Comparison of ENCODE assay signal across 18 cellular contexts in the genomic region with DNA sequence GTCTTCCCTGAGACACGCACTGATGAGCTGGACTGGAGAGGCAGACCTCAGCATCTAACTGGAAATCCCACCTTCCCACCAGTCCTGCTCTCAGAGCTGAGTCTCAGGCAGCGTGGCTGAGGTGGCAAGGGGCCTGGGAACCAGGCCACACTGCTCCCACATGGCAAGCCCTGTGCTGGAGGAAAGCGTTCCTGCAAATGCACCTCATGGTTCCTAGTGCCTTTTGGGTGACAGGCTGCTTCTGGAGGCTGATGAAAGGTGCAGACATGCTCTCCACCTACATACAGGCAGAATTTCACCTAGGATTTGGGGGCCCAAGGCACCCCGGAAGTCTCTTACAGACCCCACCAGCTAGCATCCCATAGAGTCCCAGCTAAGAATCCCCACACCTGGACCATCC.
DNase-seq lines count a peak whose midpoint lies in the region; ATAC-seq, FAIRE-seq and TF ChIP-seq lines count a peak whose summit lies in the region.
"Had no signal": no experiment of that assay in that cellular context is flagged by ENCODE, and none has a peak within 500 bp of the region (broad histone marks: within the 10 kb centered on the region; RNA-seq: fewer than 3 reads in every experiment).

No MANE protein-coding gene starts in this region.

- no peak overlapping the region for H4K8ac ChIP-seq in H1 (ENCODE audit: extremely low read depth, insufficient read depth, low read length)

- no peak for TF ChIP-seq EP300 in H1 (IDR thresholded peaks at IDR 0.05; ENCODE audit: borderline replicate concordance in 1 of 2, low read depth in 2 of 2, low read length in 2 of 2)

- H3K23me2 ChIP-seq in H1 (ENCODE audit: low read depth, low read length): peaks cover 2% of the 10 kb centered on the region; the same call in 1 of the 2 replicates

- H3K79me2 ChIP-seq in H1 (ENCODE audit: control insufficient read depth in 1 of 2, insufficient read depth in 2 of 2, low read length in 2 of 2): no peaks in the 10 kb centered on the region

- H3K4me3 ChIP-seq in heart right ventricle (no peak overlapping the region), H1 (ENCODE audit: extremely low read depth in 1 of 4, insufficient read depth in 2 of 4, low read depth in 3 of 4, low read length in 4 of 4) (no peak overlapping the region)

- H2AFZ ChIP-seq in H1 (ENCODE audit: low read length): no peak overlapping the region

- TF ChIP-seq CTCF in heart right ventricle (IDR thresholded peaks at IDR 0.05): no peak
- TF ChIP-seq CTCF in H1 (IDR thresholded peaks at IDR 0.05; ENCODE audit: control extremely low read depth in 1 of 3, insufficient read depth in 1 of 3, low read depth in 1 of 3, low read length in 3 of 3): no peak

- ATAC-seq in heart right ventricle: no peak

- 88 to 91% methylated on average over 4 of the region's 4 CpGs for WGBS in heart right ventricle, 2 donors
- WGBS in H1 (ENCODE audit: extremely low coverage in 1 of 2, insufficient coverage in 1 of 2, insufficient read length in 1 of 2, insufficient replicate concordance in 2 of 2, low coverage in 1 of 2, low lambda C conversion rate in 2 of 2, missing lambda C conversion rate in 1 of 2), 2 experiments: 93% methylated on average over 3 of the region's 4 CpGs; no CpG with 5 or more reads in 1 of the 2 experiments

- TF ChIP-seq RAD21 in H1 (IDR thresholded peaks at IDR 0.05 in 1 of 2, conservative IDR thresholded peaks at IDR 0.05 in 1 of 2; ENCODE audit: low read depth in 2 of 2, low read length in 2 of 2): no peak

- no peaks in the 10 kb centered on the region for H3K79me1 ChIP-seq in H1 (ENCODE audit: low read depth, low read length)

- H4K5ac ChIP-seq in H1 (ENCODE audit: insufficient read length, low read depth, low read length): no peak overlapping the region

- H2BK20ac ChIP-seq in H1 (ENCODE audit: low read length): no peak overlapping the region

- no peak overlapping the region for H3K4me2 ChIP-seq in H1 (ENCODE audit: insufficient read depth in 1 of 2, low read depth in 2 of 2, low read length in 2 of 2)

- POLR2A ChIA-PET in H1 (lab: Charles Lee; ENCODE audit: partially characterized antibody): interaction anchor here (1.1 kb wide), 1 partner anchor 24 kb away, joined by 3 read pairs; no protein-coding TSS in a partner anchor

- CTCF ChIA-PET in H1 (lab: Charles Lee; ENCODE audit: partially characterized antibody): interaction anchor here (1.3 to 1.5 kb wide), 2 partner anchors 11 to 23 kb away, joined by 4 to 5 read pairs; no protein-coding TSS in a partner anchor

- no peak overlapping the region for H3K14ac ChIP-seq in H1 (ENCODE audit: insufficient read length)

- no peak overlapping the region for H2BK120ac ChIP-seq in H1 (replicated peaks; ENCODE audit: low read depth, low read length)

- H4K20me1 ChIP-seq in H1 (replicated peaks in 1 of 2; ENCODE audit: control insufficient read depth in 1 of 2, insufficient read depth in 2 of 2, low read length in 2 of 2): peaks cover 0 to 3% of the 10 kb centered on the region in 2 experiments

- H3K9me3 ChIP-seq in heart right ventricle (peaks cover 0 to 43% (median 6%) of the 10 kb centered on the region in 11 donors), H1 (ENCODE audit: insufficient read depth in 2 of 2, low read depth in 1 of 2, low read length in 1 of 2) (peaks cover 0 to 6% of the 10 kb centered on the region in 2 experiments; a peak in 2 of 4 replicates)

- no peak overlapping the region for H3K23ac ChIP-seq in H1 (ENCODE audit: insufficient read length)

- 0 out of 2 replicates have a peak overlapping the region, but pooled peaks have one; percentile 8 for H2BK15ac ChIP-seq in H1 (ENCODE audit: low read length)

- DNase-seq in cardiac septum (ENCODE audit: low spot score) (peak; percentile 14), heart right ventricle (no peak), H1 (ENCODE audit: low read depth in 1 of 2, low spot score in 2 of 2) (no peak), posterior vena cava (ENCODE audit: low spot score) (peak; percentile 52), UCSD-AML1 (lab: John Stamatoyannopoulos, UW; ENCODE audit: unreplicated experiment) (no peak), SW 1271 (lab: John Stamatoyannopoulos, UW) (no peak)
- no peak for DNase-seq in activated naive CD4-positive, alpha-beta T cell treated with anti-CD3 and anti-CD28 coated beads, Interleukin-2, amount 50 U/mL, for 16 hours
- DNase-seq: C1 segment of cervical spinal cord; Calu3; CD4-positive, alpha-beta memory T cell; COR-L47; DMS53; DMS79 treated with DMSO at 0.1 percent for 48 hours; GF-D8; GOT3; H7; HCEC 1CT had no signal

- H2AK5ac ChIP-seq in H1 (ENCODE audit: low read depth, low read length): no peak overlapping the region

- no peaks in the 10 kb centered on the region for H3K4me1 ChIP-seq in heart right ventricle
- peaks cover 0 to 7% (median 0%) of the 10 kb centered on the region in 4 experiments; a peak in 3 of 7 replicates for H3K4me1 ChIP-seq in H1 (replicated peaks in 1 of 4; ENCODE audit: control insufficient read depth in 3 of 4, insufficient read depth in 4 of 4, low read length in 3 of 4)

- intact Hi-C loops in cardiac septum (cut with DNase I) (no loop called here), heart right ventricle (cut with DNase I) (no loop called here), posterior vena cava (cut with DNase I) (no loop called here)

- H2BK12ac ChIP-seq in H1 (ENCODE audit: low read depth, low read length): no peak overlapping the region

- no peak overlapping the region for H3K9ac ChIP-seq in H1 (replicated peaks in 1 of 4; ENCODE audit: extremely low read depth in 1 of 4, low read depth in 3 of 4, low read length in 3 of 4)

- TF ChIP-seq POLR2A in H1 (IDR thresholded peaks at IDR 0.05; ENCODE audit: control extremely low read depth in 1 of 2, low read depth in 2 of 2, low read length in 2 of 2): no peak

- H3K36me3 ChIP-seq in heart right ventricle: no peaks in the 10 kb centered on the region
- no peaks in the 10 kb centered on the region; a peak in 1 of 8 replicates for H3K36me3 ChIP-seq in H1 (ENCODE audit: control insufficient read depth in 2 of 4, insufficient read depth in 4 of 4, low read length in 3 of 4)

- H2BK5ac ChIP-seq in H1 (ENCODE audit: low read depth, low read length): no peak overlapping the region

- H3K27ac ChIP-seq in heart right ventricle: no peak overlapping the region
- H3K27ac ChIP-seq in H1 (ENCODE audit: low read depth, low read length): no peak overlapping the region

- no peak overlapping the region for H3K4ac ChIP-seq in H1 (replicated peaks; ENCODE audit: insufficient read length, low read depth, low read length)

- no peak overlapping the region for H3K18ac ChIP-seq in H1 (ENCODE audit: extremely low read depth, low read length)

- H4K91ac ChIP-seq in H1 (replicated peaks; ENCODE audit: insufficient read length, low read length): no peak overlapping the region

- H3K56ac ChIP-seq in H1 (replicated peaks; ENCODE audit: insufficient read length, low read depth, low read length): no peak overlapping the region

- no peak for FAIRE-seq in H1 (lab: Jason Lieb, UNC)
- FAIRE-seq: GM18507 had no signal

- H3K27me3 ChIP-seq in heart right ventricle (no peaks in the 10 kb centered on the region), H1 (replicated peaks in 1 of 4; ENCODE audit: control insufficient read depth in 3 of 4, extremely low read depth in 1 of 4, insufficient read depth in 3 of 4, low read length in 3 of 4) (no peaks in the 10 kb centered on the region)

TF ChIP-seq in H1, 55 proteins besides CTCF, POLR2A, EP300 and RAD21:
- no peak for TF ChIP-seq JUN (IDR thresholded peaks at IDR 0.05; ENCODE audit: low read depth, low read length)
- no peak for TF ChIP-seq CTBP2 (IDR thresholded peaks at IDR 0.05; ENCODE audit: borderline replicate concordance, insufficient read depth, insufficient read length, low read length)
- TF ChIP-seq TBP (IDR thresholded peaks at IDR 0.05; ENCODE audit: low read depth, low read length): no peak
- no peak for TF ChIP-seq HDAC6 (IDR thresholded peaks at IDR 0.05; ENCODE audit: low read depth, low read length)
- no peak for TF ChIP-seq SUZ12 (IDR thresholded peaks at IDR 0.05; ENCODE audit: low read length)
- no peak for TF ChIP-seq GABPA (IDR thresholded peaks at IDR 0.05; ENCODE audit: borderline replicate concordance, insufficient read depth, low read length)
- TF ChIP-seq RFX5 (IDR thresholded peaks at IDR 0.05; ENCODE audit: borderline replicate concordance, low read depth, low read length): no peak
- TF ChIP-seq HDAC2 (IDR thresholded peaks at IDR 0.05; ENCODE audit: borderline replicate concordance in 1 of 2, low read depth in 2 of 2, low read length in 2 of 2): no peak
- no peak for TF ChIP-seq GTF2F1 (IDR thresholded peaks at IDR 0.05; ENCODE audit: borderline replicate concordance, low read depth, low read length)
- no peak for TF ChIP-seq NANOG (IDR thresholded peaks at IDR 0.05; ENCODE audit: insufficient read depth, low read depth, low read length, poor library complexity, severe bottlenecking)
TF ChIP-seq in H1: peak in this region for 0.

Comparison
In these comparisons a context has a peak if more than half of its experiments do, and no peak if none do; other contexts are left out.
1. DNase-seq: peak in cardiac septum (single experiment) and posterior vena cava (single experiment); none in heart right ventricle (0 of 2), H1 (0 of 2), UCSD-AML1 (single experiment), activated naive CD4-positive, alpha-beta T cell treated with anti-CD3 and anti-CD28 coated beads, Interleukin-2, amount 50 U/mL, for 16 hours (single experiment) and SW 1271 (0 of 2).